In the genomic region with DNA sequence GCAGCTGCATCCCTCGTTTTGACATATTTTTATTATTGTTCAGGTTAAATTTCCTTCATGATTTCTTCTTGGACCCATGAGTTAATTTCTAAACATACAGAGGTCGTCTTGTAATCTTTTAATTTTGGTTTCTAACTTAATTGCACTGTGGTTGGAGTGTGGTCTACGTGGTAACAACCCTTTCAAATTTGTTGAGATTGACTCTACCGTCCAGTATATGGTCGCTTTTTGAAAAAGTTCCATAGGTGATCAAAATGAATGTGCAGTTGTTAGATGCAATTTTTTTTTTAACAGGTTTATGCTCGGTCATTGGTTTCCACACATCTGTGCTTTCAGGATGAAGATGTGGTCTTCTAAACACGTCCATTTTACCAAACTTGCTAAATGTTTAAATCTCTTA, we compare ENCODE assay signal across 7 cellular contexts. TPM values are rescaled to one million over a fixed set of nuclear protein-coding genes. Genes with fewer than 3 reads are reported as not detected.
"Had no signal": no experiment of that assay in that cellular context is flagged by ENCODE, and none has a peak within 500 bp of the region (broad histone marks: within the 10 kb centered on the region; RNA-seq: fewer than 3 reads in every experiment).

No MANE protein-coding gene starts in this region.

- H3K9me3 Mint-ChIP-seq: IgD-negative memory B cell had no signal

- H3K27ac Mint-ChIP-seq: IgD-negative memory B cell had no signal

- DNase-seq: IMR-90, KBM-7 had no signal

- H3K4me1 Mint-ChIP-seq: IgD-negative memory B cell had no signal

- H3K4me3 Mint-ChIP-seq: IgD-negative memory B cell had no signal

- ATAC-seq: HepG2, K562 had no signal

RNA-seq across cellular contexts. Expression of a gene that starts 11.0 kb away (rescaled TPM):
- total RNA-seq: HT-29, HT1080 had no signal
